1 cellular context compared by ENCODE assay signal in the genomic region with DNA sequence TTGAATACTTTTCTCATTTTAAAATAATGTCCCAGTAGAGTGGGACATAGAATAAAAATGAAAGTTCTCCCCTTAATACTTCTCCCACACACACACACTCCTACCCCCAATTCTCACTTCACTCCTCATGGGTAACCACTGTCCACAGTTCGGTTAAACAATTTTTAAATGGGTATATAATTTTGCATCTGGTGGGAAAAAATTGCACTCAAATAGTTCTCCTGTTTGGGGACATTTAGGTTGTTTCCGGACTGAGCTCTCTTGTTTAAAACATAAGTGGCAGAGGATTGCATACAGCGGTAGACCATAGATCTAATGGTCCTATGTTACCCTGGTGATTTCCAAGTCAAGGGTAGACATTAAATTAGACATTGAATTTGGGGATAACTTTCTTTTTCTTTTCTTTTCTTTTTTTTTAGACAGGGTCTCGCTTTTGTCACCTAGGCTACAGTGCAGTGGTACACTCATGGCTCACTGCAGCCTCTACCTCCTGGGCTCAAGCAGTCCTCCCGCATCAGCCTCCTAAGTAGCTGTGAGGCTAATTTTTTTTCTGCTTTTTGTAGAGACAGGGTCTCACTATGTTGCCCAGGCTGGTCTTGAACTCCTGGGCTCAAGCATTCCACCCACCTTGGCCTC.
TF ChIP-seq lines count a peak whose summit lies in the region.

No MANE protein-coding gene starts in this region.

TF ChIP-seq in GM12878, 131 proteins besides CTCF, POLR2A, EP300 and RAD21 (continued from another document):
- TF ChIP-seq SMARCA5 (IDR thresholded peaks at IDR 0.05) (0 out of 2 replicates have a peak, but pooled peaks have one; percentile 37), HDGF (IDR thresholded peaks at IDR 0.05) (peak; percentile 70; the same call in 1 of the 2 replicates), SUZ12 (IDR thresholded peaks at IDR 0.05; ENCODE audit: unreplicated experiment) (no peak), SUPT20H (IDR thresholded peaks at IDR 0.05; ENCODE audit: borderline replicate concordance, control insufficient read depth, low read depth, low read length) (no peak), NFYA (IDR thresholded peaks at IDR 0.05; ENCODE audit: borderline replicate concordance, low read depth, low read length) (no peak), STAT1 (conservative IDR thresholded peaks at IDR 0.05) (no peak), MTA2 (IDR thresholded peaks at IDR 0.05; ENCODE audit: low read depth) (peak; percentile 47; the same call in 1 of the 2 replicates)
- TF ChIP-seq, protein P1, sequence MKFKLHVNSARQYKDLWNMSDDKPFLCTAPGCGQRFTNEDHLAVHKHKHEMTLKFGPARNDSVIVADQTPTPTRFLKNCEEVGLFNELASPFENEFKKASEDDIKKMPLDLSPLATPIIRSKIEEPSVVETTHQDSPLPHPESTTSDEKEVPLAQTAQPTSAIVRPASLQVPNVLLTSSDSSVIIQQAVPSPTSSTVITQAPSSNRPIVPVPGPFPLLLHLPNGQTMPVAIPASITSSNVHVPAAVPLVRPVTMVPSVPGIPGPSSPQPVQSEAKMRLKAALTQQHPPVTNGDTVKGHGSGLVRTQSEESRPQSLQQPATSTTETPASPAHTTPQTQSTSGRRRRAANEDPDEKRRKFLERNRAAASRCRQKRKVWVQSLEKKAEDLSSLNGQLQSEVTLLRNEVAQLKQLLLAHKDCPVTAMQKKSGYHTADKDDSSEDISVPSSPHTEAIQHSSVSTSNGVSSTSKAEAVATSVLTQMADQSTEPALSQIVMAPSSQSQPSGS (IDR thresholded peaks at IDR 0.05; ENCODE audit: low read length), result peak; percentile 69; the same call in 1 of the 2 replicates
- TF ChIP-seq, protein P2, sequence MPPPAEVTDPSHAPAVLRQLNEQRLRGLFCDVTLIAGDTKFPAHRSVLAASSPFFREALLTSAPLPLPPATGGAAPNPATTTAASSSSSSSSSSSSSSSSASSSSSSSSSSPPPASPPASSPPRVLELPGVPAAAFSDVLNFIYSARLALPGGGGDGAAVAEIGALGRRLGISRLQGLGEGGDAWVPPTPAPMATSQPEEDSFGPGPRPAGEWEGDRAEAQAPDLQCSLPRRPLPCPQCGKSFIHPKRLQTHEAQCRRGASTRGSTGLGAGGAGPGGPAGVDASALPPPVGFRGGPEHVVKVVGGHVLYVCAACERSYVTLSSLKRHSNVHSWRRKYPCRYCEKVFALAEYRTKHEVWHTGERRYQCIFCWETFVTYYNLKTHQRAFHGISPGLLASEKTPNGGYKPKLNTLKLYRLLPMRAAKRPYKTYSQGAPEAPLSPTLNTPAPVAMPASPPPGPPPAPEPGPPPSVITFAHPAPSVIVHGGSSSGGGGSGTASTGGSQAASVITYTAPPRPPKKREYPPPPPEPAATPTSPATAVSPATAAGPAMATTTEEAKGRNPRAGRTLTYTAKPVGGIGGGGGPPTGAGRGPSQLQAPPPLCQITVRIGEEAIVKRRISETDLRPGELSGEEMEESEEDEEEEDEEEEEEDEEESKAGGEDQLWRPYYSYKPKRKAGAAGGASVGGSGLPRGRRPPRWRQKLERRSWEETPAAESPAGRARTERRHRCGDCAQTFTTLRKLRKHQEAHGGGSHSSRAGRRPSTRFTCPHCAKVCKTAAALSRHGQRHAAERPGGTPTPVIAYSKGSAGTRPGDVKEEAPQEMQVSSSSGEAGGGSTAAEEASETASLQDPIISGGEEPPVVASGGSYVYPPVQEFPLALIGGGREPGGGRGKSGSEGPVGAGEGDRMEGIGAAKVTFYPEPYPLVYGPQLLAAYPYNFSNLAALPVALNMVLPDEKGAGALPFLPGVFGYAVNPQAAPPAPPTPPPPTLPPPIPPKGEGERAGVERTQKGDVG (CRISPR knock-in tag; IDR thresholded peaks at IDR 0.05), result no peak
- TF ChIP-seq, protein P3, sequence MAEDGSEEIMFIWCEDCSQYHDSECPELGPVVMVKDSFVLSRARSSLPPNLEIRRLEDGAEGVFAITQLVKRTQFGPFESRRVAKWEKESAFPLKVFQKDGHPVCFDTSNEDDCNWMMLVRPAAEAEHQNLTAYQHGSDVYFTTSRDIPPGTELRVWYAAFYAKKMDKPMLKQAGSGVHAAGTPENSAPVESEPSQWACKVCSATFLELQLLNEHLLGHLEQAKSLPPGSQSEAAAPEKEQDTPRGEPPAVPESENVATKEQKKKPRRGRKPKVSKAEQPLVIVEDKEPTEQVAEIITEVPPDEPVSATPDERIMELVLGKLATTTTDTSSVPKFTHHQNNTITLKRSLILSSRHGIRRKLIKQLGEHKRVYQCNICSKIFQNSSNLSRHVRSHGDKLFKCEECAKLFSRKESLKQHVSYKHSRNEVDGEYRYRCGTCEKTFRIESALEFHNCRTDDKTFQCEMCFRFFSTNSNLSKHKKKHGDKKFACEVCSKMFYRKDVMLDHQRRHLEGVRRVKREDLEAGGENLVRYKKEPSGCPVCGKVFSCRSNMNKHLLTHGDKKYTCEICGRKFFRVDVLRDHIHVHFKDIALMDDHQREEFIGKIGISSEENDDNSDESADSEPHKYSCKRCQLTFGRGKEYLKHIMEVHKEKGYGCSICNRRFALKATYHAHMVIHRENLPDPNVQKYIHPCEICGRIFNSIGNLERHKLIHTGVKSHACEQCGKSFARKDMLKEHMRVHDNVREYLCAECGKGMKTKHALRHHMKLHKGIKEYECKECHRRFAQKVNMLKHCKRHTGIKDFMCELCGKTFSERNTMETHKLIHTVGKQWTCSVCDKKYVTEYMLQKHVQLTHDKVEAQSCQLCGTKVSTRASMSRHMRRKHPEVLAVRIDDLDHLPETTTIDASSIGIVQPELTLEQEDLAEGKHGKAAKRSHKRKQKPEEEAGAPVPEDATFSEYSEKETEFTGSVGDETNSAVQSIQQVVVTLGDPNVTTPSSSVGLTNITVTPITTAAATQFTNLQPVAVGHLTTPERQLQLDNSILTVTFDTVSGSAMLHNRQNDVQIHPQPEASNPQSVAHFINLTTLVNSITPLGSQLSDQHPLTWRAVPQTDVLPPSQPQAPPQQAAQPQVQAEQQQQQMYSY (CRISPR knock-in tag; IDR thresholded peaks at IDR 0.05), result no peak
- TF ChIP-seq, protein P4, sequence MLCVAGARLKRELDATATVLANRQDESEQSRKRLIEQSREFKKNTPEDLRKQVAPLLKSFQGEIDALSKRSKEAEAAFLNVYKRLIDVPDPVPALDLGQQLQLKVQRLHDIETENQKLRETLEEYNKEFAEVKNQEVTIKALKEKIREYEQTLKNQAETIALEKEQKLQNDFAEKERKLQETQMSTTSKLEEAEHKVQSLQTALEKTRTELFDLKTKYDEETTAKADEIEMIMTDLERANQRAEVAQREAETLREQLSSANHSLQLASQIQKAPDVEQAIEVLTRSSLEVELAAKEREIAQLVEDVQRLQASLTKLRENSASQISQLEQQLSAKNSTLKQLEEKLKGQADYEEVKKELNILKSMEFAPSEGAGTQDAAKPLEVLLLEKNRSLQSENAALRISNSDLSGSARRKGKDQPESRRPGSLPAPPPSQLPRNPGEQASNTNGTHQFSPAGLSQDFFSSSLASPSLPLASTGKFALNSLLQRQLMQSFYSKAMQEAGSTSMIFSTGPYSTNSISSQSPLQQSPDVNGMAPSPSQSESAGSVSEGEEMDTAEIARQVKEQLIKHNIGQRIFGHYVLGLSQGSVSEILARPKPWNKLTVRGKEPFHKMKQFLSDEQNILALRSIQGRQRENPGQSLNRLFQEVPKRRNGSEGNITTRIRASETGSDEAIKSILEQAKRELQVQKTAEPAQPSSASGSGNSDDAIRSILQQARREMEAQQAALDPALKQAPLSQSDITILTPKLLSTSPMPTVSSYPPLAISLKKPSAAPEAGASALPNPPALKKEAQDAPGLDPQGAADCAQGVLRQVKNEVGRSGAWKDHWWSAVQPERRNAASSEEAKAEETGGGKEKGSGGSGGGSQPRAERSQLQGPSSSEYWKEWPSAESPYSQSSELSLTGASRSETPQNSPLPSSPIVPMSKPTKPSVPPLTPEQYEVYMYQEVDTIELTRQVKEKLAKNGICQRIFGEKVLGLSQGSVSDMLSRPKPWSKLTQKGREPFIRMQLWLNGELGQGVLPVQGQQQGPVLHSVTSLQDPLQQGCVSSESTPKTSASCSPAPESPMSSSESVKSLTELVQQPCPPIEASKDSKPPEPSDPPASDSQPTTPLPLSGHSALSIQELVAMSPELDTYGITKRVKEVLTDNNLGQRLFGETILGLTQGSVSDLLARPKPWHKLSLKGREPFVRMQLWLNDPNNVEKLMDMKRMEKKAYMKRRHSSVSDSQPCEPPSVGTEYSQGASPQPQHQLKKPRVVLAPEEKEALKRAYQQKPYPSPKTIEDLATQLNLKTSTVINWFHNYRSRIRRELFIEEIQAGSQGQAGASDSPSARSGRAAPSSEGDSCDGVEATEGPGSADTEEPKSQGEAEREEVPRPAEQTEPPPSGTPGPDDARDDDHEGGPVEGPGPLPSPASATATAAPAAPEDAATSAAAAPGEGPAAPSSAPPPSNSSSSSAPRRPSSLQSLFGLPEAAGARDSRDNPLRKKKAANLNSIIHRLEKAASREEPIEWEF (IDR thresholded peaks at IDR 0.05; ENCODE audit: insufficient replicate concordance, low read depth, low read length), result peak; percentile 56
